ENCODE assay signal across 8 cellular contexts in the genomic region with DNA sequence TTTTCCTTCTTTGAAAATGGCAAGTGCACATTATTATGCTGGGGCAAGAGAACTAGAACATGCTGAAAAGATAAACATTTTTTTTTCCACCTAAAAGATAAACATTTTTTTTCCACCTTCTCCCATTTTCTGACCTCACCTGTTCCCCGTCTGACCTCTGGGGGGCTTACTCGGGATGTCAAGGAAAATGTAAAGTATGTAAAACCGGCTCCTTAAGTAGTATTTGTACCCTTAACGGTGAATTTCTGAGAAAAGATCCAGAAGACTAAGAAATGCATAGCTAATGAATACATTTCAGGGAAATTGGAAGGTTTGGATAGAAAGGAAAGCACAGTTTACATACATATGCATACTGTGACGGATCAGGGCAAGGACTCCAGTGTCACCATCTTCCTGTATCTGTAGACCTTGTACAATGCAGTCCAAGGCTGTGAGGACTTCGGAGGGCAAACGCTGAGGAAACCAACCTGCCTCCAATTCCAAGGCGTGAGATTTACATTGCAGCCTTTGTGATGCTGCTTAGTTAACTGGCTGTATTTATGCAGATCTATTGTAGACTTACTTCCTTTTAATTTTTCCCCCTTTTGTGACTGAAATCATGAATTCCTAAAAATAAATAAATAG.
DNase-seq lines count a peak whose midpoint lies in the region; ATAC-seq, FAIRE-seq and TF ChIP-seq lines count a peak whose summit lies in the region.

No MANE protein-coding gene starts in this region.

- 1% methylated on average over 8 of the region's 8 CpGs for WGBS in HUES64
- WGBS in adrenal gland, 4 donors, result 1 to 4% (median 2%) methylated on average over 8 of the region's 8 CpGs

- no peak for TF ChIP-seq POLR2A in adrenal gland (IDR thresholded peaks at IDR 0.05)

- H3K27me3 Mint-ChIP-seq in stimulated activated memory B cell treated with anti-CD40 and anti-IgM and Interleukin-4, amounts not matched to agents 10 μg/mL and 1 μg/mL and 100 μg/mL, for 72 hours, result peaks cover 21% of the 10 kb centered on the region

- H3K27me3 ChIP-seq in DOHH2 (ENCODE audit: control insufficient read depth, low read length) (peaks cover 7% of the 10 kb centered on the region), HUES64 (ENCODE audit: insufficient read depth, low read length) (peaks cover 51% of the 10 kb centered on the region), adrenal gland (no peaks in the 10 kb centered on the region)

- no peak overlapping the region for H3K4me3 Mint-ChIP-seq in stimulated activated memory B cell treated with anti-CD40 and anti-IgM and Interleukin-4, amounts not matched to agents 10 μg/mL and 1 μg/mL and 100 μg/mL, for 72 hours

- no peaks in the 10 kb centered on the region for H3K79me2 ChIP-seq in DOHH2 (ENCODE audit: control insufficient read depth, low read length)

- H3K27ac Mint-ChIP-seq in stimulated activated memory B cell treated with anti-CD40 and anti-IgM and Interleukin-4, amounts not matched to agents 10 μg/mL and 1 μg/mL and 100 μg/mL, for 72 hours, result no peak overlapping the region

- H3K9me3 ChIP-seq in DOHH2 (ENCODE audit: control insufficient read depth, insufficient read depth, low read length) (no peaks in the 10 kb centered on the region), HUES64 (ENCODE audit: insufficient read depth, low read depth, low read length) (no peaks in the 10 kb centered on the region), adrenal gland (replicated peaks in 1 of 3) (no peaks in the 10 kb centered on the region)

- no peak overlapping the region for H3K4me3 ChIP-seq in DOHH2 (ENCODE audit: low read length)
- H3K4me3 ChIP-seq in HUES64 (ENCODE audit: low read length), result peak overlapping the region; percentile 77
- H3K4me3 ChIP-seq in adrenal gland, result peak overlapping the region in 2 of 4 donors; percentile 70 to 86

- peaks cover 2% of the 10 kb centered on the region for H3K9me3 Mint-ChIP-seq in stimulated activated memory B cell treated with anti-CD40 and anti-IgM and Interleukin-4, amounts not matched to agents 10 μg/mL and 1 μg/mL and 100 μg/mL, for 72 hours

- no peaks in the 10 kb centered on the region for H3F3A ChIP-seq in DOHH2 (ENCODE audit: control insufficient read depth, insufficient read depth)

- H3K4me1 Mint-ChIP-seq in stimulated activated memory B cell treated with anti-CD40 and anti-IgM and Interleukin-4, amounts not matched to agents 10 μg/mL and 1 μg/mL and 100 μg/mL, for 72 hours, result no peaks in the 10 kb centered on the region

- intact Hi-C loops in adrenal gland (cut with DNase I), result no loop called here

- H3K36me3 Mint-ChIP-seq in stimulated activated memory B cell treated with anti-CD40 and anti-IgM and Interleukin-4, amounts not matched to agents 10 μg/mL and 1 μg/mL and 100 μg/mL, for 72 hours, result no peaks in the 10 kb centered on the region

- no peak for FAIRE-seq in GM19239 (lab: Jason Lieb, UNC)

- H3K4me1 ChIP-seq in DOHH2 (ENCODE audit: control insufficient read depth, low read length), result no peaks in the 10 kb centered on the region
- H3K4me1 ChIP-seq in HUES64 (ENCODE audit: insufficient read depth, low read length), result peaks cover 15% of the 10 kb centered on the region
- H3K4me1 ChIP-seq in adrenal gland (replicated peaks in 1 of 2), result peaks cover 0 to 7% of the 10 kb centered on the region in 2 donors

- DNase-seq in adrenal gland (peak in 4 of 7 donors; percentile 16 to 30 (median 24)), myocyte (ENCODE audit: low read depth) (peak; percentile 0), HPDE6-E6E7 (ENCODE audit: extremely low spot score) (no peak), GM19239 (ENCODE audit: insufficient read length, low spot score) (no peak)

- TF ChIP-seq CTCF in DOHH2 (IDR thresholded peaks at IDR 0.05; ENCODE audit: low read depth, low read length, poor library complexity, severe bottlenecking) (peak; percentile 55), adrenal gland (IDR thresholded peaks at IDR 0.05) (peak in 4 of 6 experiments; percentile 5 to 21 (median 16))

- no peaks in the 10 kb centered on the region for H4K20me1 ChIP-seq in DOHH2 (ENCODE audit: control insufficient read depth, insufficient read depth, low read depth, low read length)

- no peaks in the 10 kb centered on the region for H3K9me2 ChIP-seq in DOHH2 (replicated peaks; ENCODE audit: control insufficient read depth, low read length)

- H3K36me3 ChIP-seq in DOHH2 (ENCODE audit: control insufficient read depth, low read length) (no peaks in the 10 kb centered on the region), HUES64 (ENCODE audit: insufficient read depth, low read length) (no peaks in the 10 kb centered on the region), adrenal gland (replicated peaks in 1 of 2) (no peaks in the 10 kb centered on the region)

- H3K27ac ChIP-seq in DOHH2 (ENCODE audit: low read depth, low read length), result no peak overlapping the region
- no peak overlapping the region for H3K27ac ChIP-seq in HUES64 (ENCODE audit: low read depth, low read length)
- H3K27ac ChIP-seq in adrenal gland, result peak overlapping the region; percentile 66 to 96 (median 93)

- ATAC-seq in stimulated activated memory B cell treated with anti-CD40 and anti-IgM and Interleukin-4, amounts not matched to agents 10 μg/mL and 1 μg/mL and 100 μg/mL, for 72 hours, result no peak
- ATAC-seq in GM18511 (IDR thresholded peaks at IDR 0.05; ENCODE audit: unreplicated experiment), result no peak

- H3K9ac ChIP-seq in HUES64 (ENCODE audit: low read depth, low read length), result no peak overlapping the region

- no peak overlapping the region for H3K4me2 ChIP-seq in DOHH2 (ENCODE audit: low read length)

Comparison
In these comparisons a context has a peak if more than half of its experiments do, and no peak if none do; other contexts are left out.
1. H3K27ac ChIP-seq: peak in adrenal gland (5 of 5); none in DOHH2 (single experiment) and HUES64 (single experiment).
2. DNase-seq: peak in adrenal gland (4 of 7) and myocyte (single experiment); none in HPDE6-E6E7 (single experiment) and GM19239 (single experiment).